ENCODE assay signal across 30 cellular contexts in the genomic region with DNA sequence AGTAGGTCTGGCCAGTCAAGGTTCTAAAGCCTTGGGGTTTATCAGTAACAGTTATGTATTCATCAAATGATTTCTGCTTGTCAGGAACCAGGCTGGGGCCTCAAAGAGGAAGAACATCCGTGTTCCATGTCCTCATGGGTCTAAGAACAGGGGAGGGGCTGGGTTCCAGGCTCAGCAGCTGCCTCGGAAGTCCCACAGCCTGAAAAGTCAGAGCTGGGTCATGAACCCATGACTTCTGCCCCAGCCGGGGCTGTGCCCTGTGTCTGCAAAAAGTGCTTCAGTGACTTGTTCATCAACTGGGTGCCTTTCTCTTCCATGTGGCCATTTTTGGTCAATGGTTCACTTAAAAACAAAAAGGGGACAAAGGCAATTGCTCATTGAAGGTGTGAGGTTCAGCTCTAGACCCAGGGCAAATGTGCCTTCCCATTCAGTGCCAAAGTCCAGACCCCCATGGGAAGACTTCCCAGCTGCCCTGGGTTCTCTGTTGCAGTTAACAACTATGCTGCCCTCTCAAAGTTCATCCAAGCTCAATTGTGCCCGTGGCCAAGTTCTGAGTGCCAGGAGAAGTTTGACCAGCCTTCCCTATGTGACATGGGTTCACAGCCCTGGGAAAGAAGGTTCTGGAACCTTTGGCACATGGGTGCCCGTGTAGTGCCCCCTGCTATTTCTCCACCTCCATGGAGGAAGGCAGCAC. TPM values are rescaled to one million over a fixed set of nuclear protein-coding genes. Genes with fewer than 3 reads are reported as not detected.
DNase-seq lines count a peak whose midpoint lies in the region; ATAC-seq and TF ChIP-seq lines count a peak whose summit lies in the region.
"Had no signal": no experiment of that assay in that cellular context is flagged by ENCODE, and none has a peak within 500 bp of the region (broad histone marks: within the 10 kb centered on the region; RNA-seq: fewer than 3 reads in every experiment).

No MANE protein-coding gene starts in this region.

- peak overlapping the region; percentile 74 for H3K27ac Mint-ChIP-seq in activated CD8-positive, alpha-beta T cell treated with anti-CD3 and anti-CD28 coated beads for 36 hours
- H3K27ac Mint-ChIP-seq in activated CD8-positive, alpha-beta T cell treated with anti-CD3 and anti-CD28 coated beads, Interleukin-2, amount 10 ng/mL, durations not matched to agents 7 days and 5 days: no peak overlapping the region
- peak overlapping the region; percentile 83 to 92 for H3K27ac Mint-ChIP-seq in effector memory CD8-positive, alpha-beta T cell
- peak overlapping the region; percentile 80 for H3K27ac Mint-ChIP-seq in stimulated activated effector memory CD8-positive, alpha-beta T cell treated with anti-CD3 and anti-CD28 coated beads, Interleukin-12 subunit alpha, Interleukin-12 subunit beta, amount 100 ng/mL, for 72 hours

- H3K36me3 Mint-ChIP-seq in activated CD8-positive, alpha-beta T cell treated with anti-CD3 and anti-CD28 coated beads for 36 hours (ENCODE audit: low read depth): peaks cover 17% of the 10 kb centered on the region
- no peaks in the 10 kb centered on the region for H3K36me3 Mint-ChIP-seq in activated CD8-positive, alpha-beta T cell treated with anti-CD3 and anti-CD28 coated beads, Interleukin-2, amount 10 ng/mL, durations not matched to agents 7 days and 5 days (ENCODE audit: low read depth)
- peaks cover 22% of the 10 kb centered on the region for H3K36me3 Mint-ChIP-seq in effector memory CD8-positive, alpha-beta T cell (ENCODE audit: insufficient read depth)
- peaks cover 43% of the 10 kb centered on the region for H3K36me3 Mint-ChIP-seq in stimulated activated effector memory CD8-positive, alpha-beta T cell treated with anti-CD3 and anti-CD28 coated beads, Interleukin-12 subunit alpha, Interleukin-12 subunit beta, amount 100 ng/mL, for 72 hours

- intact Hi-C loops in activated CD8-positive, alpha-beta T cell treated with anti-CD3 and anti-CD28 coated beads for 36 hours (cut with micrococcal nuclease): no loop called here

- DNase-seq in activated CD8-positive, alpha-beta T cell treated with anti-CD3 and anti-CD28 coated beads for 36 hours: no peak
- no peak for DNase-seq in activated CD8-positive, alpha-beta T cell treated with anti-CD3 and anti-CD28 coated beads, Interleukin-2, amount 10 ng/mL, durations not matched to agents 7 days and 5 days
- DNase-seq in MV-4-11 (lab: John Stamatoyannopoulos, UW) (peak; percentile 79), NCI-H446 (lab: John Stamatoyannopoulos, UW) (no peak), SW480 (ENCODE audit: low spot score) (no peak)
- no peak for DNase-seq in effector memory CD8-positive, alpha-beta T cell
- DNase-seq in stimulated activated effector memory CD8-positive, alpha-beta T cell treated with anti-CD3 and anti-CD28 coated beads, Interleukin-12 subunit alpha, Interleukin-12 subunit beta, amount 100 ng/mL, for 72 hours (ENCODE audit: low spot score in 2 of 2): no peak
- DNase-seq: activated CD4-positive, alpha-beta T cell treated with anti-CD3 and anti-CD28 coated beads, Interleukin-2, amount 50 U/mL, for 4 hours; activated CD4-positive, CD25-positive, alpha-beta regulatory T cell; central memory CD4-positive, alpha-beta T cell; DMS153; erythroblast; GOT3; KBM-7; left colon; NCI-H1417 treated with DMSO at 0.1 percent for 48 hours; NCI-H2029 treated with DMSO at 0.1 percent for 48 hours; NCI-H2227 treated with DMSO at 0.1 percent for 48 hours; NCI-H69; ovary; PC-9; Right ventricle myocardium superior; small intestine; stimulated activated naive CD8-positive, alpha-beta T cell treated with anti-CD3 and anti-CD28 coated beads, Interleukin-15, Interleukin-2, amounts not matched to agents 100 U/mL and 50 U/mL, for 24 hours; testis had no signal

- TF ChIP-seq CTCF in activated CD8-positive, alpha-beta T cell treated with anti-CD3 and anti-CD28 coated beads for 36 hours (IDR thresholded peaks at IDR 0.05): no peak

- H3K27me3 Mint-ChIP-seq in activated CD8-positive, alpha-beta T cell treated with anti-CD3 and anti-CD28 coated beads for 36 hours: no peaks in the 10 kb centered on the region
- H3K27me3 Mint-ChIP-seq in activated CD8-positive, alpha-beta T cell treated with anti-CD3 and anti-CD28 coated beads, Interleukin-2, amount 10 ng/mL, durations not matched to agents 7 days and 5 days (ENCODE audit: low read depth): no peaks in the 10 kb centered on the region
- H3K27me3 Mint-ChIP-seq in effector memory CD8-positive, alpha-beta T cell: no peaks in the 10 kb centered on the region

- H3K4me3 Mint-ChIP-seq in activated CD8-positive, alpha-beta T cell treated with anti-CD3 and anti-CD28 coated beads for 36 hours: no peak overlapping the region
- no peak overlapping the region for H3K4me3 Mint-ChIP-seq in activated CD8-positive, alpha-beta T cell treated with anti-CD3 and anti-CD28 coated beads, Interleukin-2, amount 10 ng/mL, durations not matched to agents 7 days and 5 days
- peak overlapping the region; percentile 67 to 77 for H3K4me3 Mint-ChIP-seq in effector memory CD8-positive, alpha-beta T cell
- no peak overlapping the region for H3K4me3 Mint-ChIP-seq in stimulated activated effector memory CD8-positive, alpha-beta T cell treated with anti-CD3 and anti-CD28 coated beads, Interleukin-12 subunit alpha, Interleukin-12 subunit beta, amount 100 ng/mL, for 72 hours

- no peak for ATAC-seq in activated CD8-positive, alpha-beta T cell treated with anti-CD3 and anti-CD28 coated beads for 36 hours
- no peak for ATAC-seq in activated CD8-positive, alpha-beta T cell treated with anti-CD3 and anti-CD28 coated beads, Interleukin-2, amount 10 ng/mL, durations not matched to agents 7 days and 5 days
- ATAC-seq in effector memory CD8-positive, alpha-beta T cell (replicated peaks): no peak
- no peak for ATAC-seq in stimulated activated effector memory CD8-positive, alpha-beta T cell treated with anti-CD3 and anti-CD28 coated beads, Interleukin-12 subunit alpha, Interleukin-12 subunit beta, amount 100 ng/mL, for 72 hours
- ATAC-seq: GM12878; left colon; stimulated activated naive CD8-positive, alpha-beta T cell treated with anti-CD3 and anti-CD28 coated beads, Interleukin-15, Interleukin-2, amounts not matched to agents 100 U/mL and 50 U/mL, for 24 hours had no signal

- POLR2A ChIA-PET in activated CD8-positive, alpha-beta T cell treated with anti-CD3 and anti-CD28 coated beads for 36 hours (lab: Charles Lee): interaction anchor here (2.5 to 11.4 kb wide), 3 partner anchors 9 to 22 kb away, joined by 12 to 233 read pairs (median 214); partner anchors contain the start of gene TBX21
- POLR2A ChIA-PET in activated CD8-positive, alpha-beta T cell treated with anti-CD3 and anti-CD28 coated beads, Interleukin-2, amount 10 ng/mL, durations not matched to agents 7 days and 5 days (lab: Charles Lee): no interaction called here

- CTCF ChIA-PET in activated CD8-positive, alpha-beta T cell treated with anti-CD3 and anti-CD28 coated beads for 36 hours (lab: Charles Lee): interaction anchor here (1.0 to 13.9 kb wide), 3 partner anchors 9 to 74 kb away, joined by 3 to 240 read pairs (median 4); partner anchors contain the start of gene TBX21
- CTCF ChIA-PET in activated CD8-positive, alpha-beta T cell treated with anti-CD3 and anti-CD28 coated beads, Interleukin-2, amount 10 ng/mL, durations not matched to agents 7 days and 5 days (lab: Charles Lee): interaction anchor here (2.0 kb wide), 1 partner anchor 13 kb away, joined by 10 read pairs; no protein-coding TSS in a partner anchor

- H3K4me1 Mint-ChIP-seq in activated CD8-positive, alpha-beta T cell treated with anti-CD3 and anti-CD28 coated beads for 36 hours (ENCODE audit: low read depth): peaks cover 73% of the 10 kb centered on the region
- H3K4me1 Mint-ChIP-seq in activated CD8-positive, alpha-beta T cell treated with anti-CD3 and anti-CD28 coated beads, Interleukin-2, amount 10 ng/mL, durations not matched to agents 7 days and 5 days (ENCODE audit: low read depth): peaks cover 64% of the 10 kb centered on the region
- peaks cover 61 to 70% of the 10 kb centered on the region in 2 donors for H3K4me1 Mint-ChIP-seq in effector memory CD8-positive, alpha-beta T cell (ENCODE audit: low read depth in 2 of 2)
- H3K4me1 Mint-ChIP-seq in stimulated activated effector memory CD8-positive, alpha-beta T cell treated with anti-CD3 and anti-CD28 coated beads, Interleukin-12 subunit alpha, Interleukin-12 subunit beta, amount 100 ng/mL, for 72 hours: peaks cover 68% of the 10 kb centered on the region

- no peaks in the 10 kb centered on the region for H3K9me3 Mint-ChIP-seq in activated CD8-positive, alpha-beta T cell treated with anti-CD3 and anti-CD28 coated beads for 36 hours
- H3K9me3 Mint-ChIP-seq in activated CD8-positive, alpha-beta T cell treated with anti-CD3 and anti-CD28 coated beads, Interleukin-2, amount 10 ng/mL, durations not matched to agents 7 days and 5 days (ENCODE audit: insufficient read depth): no peaks in the 10 kb centered on the region
- no peaks in the 10 kb centered on the region for H3K9me3 Mint-ChIP-seq in effector memory CD8-positive, alpha-beta T cell
- no peaks in the 10 kb centered on the region for H3K9me3 Mint-ChIP-seq in stimulated activated effector memory CD8-positive, alpha-beta T cell treated with anti-CD3 and anti-CD28 coated beads, Interleukin-12 subunit alpha, Interleukin-12 subunit beta, amount 100 ng/mL, for 72 hours

RNA-seq across cellular contexts. Expression of gene TBKBP1, which starts 18.5 kb away (rescaled TPM):
- 10 to 100 TPM; 12.4 to 13.6 TPM for total RNA-seq in activated CD8-positive, alpha-beta T cell treated with anti-CD3 and anti-CD28 coated beads for 36 hours
- total RNA-seq in activated CD8-positive, alpha-beta T cell treated with anti-CD3 and anti-CD28 coated beads, Interleukin-2, amount 10 ng/mL, durations not matched to agents 7 days and 5 days: 1 to 10 TPM; 2.4 to 3.7 TPM

RNA-seq across cellular contexts. Expression of gene TBX21, which starts 20.6 kb away (rescaled TPM):
- 10 to 100 TPM; 53.0 to 56.9 TPM for total RNA-seq in activated CD8-positive, alpha-beta T cell treated with anti-CD3 and anti-CD28 coated beads for 36 hours
- total RNA-seq in activated CD8-positive, alpha-beta T cell treated with anti-CD3 and anti-CD28 coated beads, Interleukin-2, amount 10 ng/mL, durations not matched to agents 7 days and 5 days: 10 to 100 TPM; 27.4 to 27.5 TPM
- total RNA-seq: A673, glomerular endothelial cell, HT1080, MCF 10A, PC-9 had no signal

Comparison
In these comparisons a context has a peak if more than half of its experiments do, and no peak if none do; other contexts are left out.
1. H3K4me3 Mint-ChIP-seq: peak in effector memory CD8-positive, alpha-beta T cell (2 of 2); none in activated CD8-positive, alpha-beta T cell treated with anti-CD3 and anti-CD28 coated beads for 36 hours (single experiment), activated CD8-positive, alpha-beta T cell treated with anti-CD3 and anti-CD28 coated beads, Interleukin-2, amount 10 ng/mL, durations not matched to agents 7 days and 5 days (single experiment) and stimulated activated effector memory CD8-positive, alpha-beta T cell treated with anti-CD3 and anti-CD28 coated beads, Interleukin-12 subunit alpha, Interleukin-12 subunit beta, amount 100 ng/mL, for 72 hours (single experiment).